ENCODE assay signal across 12 cellular contexts in genomic region chr1:9842073-9842711, GRCh38. TPM values are rescaled to one million over a fixed set of nuclear protein-coding genes. Genes with fewer than 3 reads are reported as not detected.
DNase-seq lines count a peak whose midpoint lies in the region; ATAC-seq, FAIRE-seq and TF ChIP-seq lines count a peak whose summit lies in the region.
"Had no signal": no experiment of that assay in that cellular context is flagged by ENCODE, and none has a peak within 500 bp of the region (broad histone marks: within the 10 kb centered on the region; RNA-seq: fewer than 3 reads in every experiment).

No MANE protein-coding gene starts in this region.

- H3K9me3 ChIP-seq in left ventricle myocardium inferior (replicated peaks): no peaks in the 10 kb centered on the region
- H3K9me3 ChIP-seq: thyroid gland had no signal

- DNase-seq in Right ventricle myocardium superior (peak; percentile 40), left ventricle myocardium inferior (no peak), NCI-H69 (lab: John Stamatoyannopoulos, UW) (peak; percentile 88), fibroblast of the aortic adventitia (ENCODE audit: low read depth) (peak; percentile 39), H54 (ENCODE audit: insufficient read length, low spot score) (no peak), GM13977 (ENCODE audit: low spot score) (no peak)
- no peak for DNase-seq in activated T-cell treated with anti-CD3 and anti-CD28 coated beads, Interleukin-2, amount 50 U/mL, for 48 hours
- DNase-seq: activated CD8-positive, alpha-beta memory T cell treated with anti-CD3 and anti-CD28 coated beads for 24 hours; stimulated activated CD4-positive, alpha-beta T cell treated with anti-CD3 and anti-CD28 coated beads, Interleukin-1b, Interleukin-23, amount 100 ng/mL, for 48 hours; thyroid gland had no signal

- H3K36me3 ChIP-seq in left ventricle myocardium inferior: no peaks in the 10 kb centered on the region
- H3K36me3 ChIP-seq: cardiac muscle cell, thyroid gland had no signal

- no peak overlapping the region for H3K27ac ChIP-seq in left ventricle myocardium inferior (replicated peaks)
- H3K27ac ChIP-seq: cardiac muscle cell, thyroid gland had no signal

- H3K4me1 ChIP-seq in left ventricle myocardium inferior: peaks cover 48% of the 10 kb centered on the region

- FAIRE-seq in H54 (lab: Jason Lieb, UNC): no peak

- no peak for TF ChIP-seq POLR2A in H54 (IDR thresholded peaks at IDR 0.05; ENCODE audit: low read depth, low read length)

- TF ChIP-seq CTCF in left ventricle myocardium inferior (IDR thresholded peaks at IDR 0.05; ENCODE audit: borderline replicate concordance): no peak
- no peak for TF ChIP-seq CTCF in fibroblast of the aortic adventitia (IDR thresholded peaks at IDR 0.05; ENCODE audit: insufficient read depth, low read length)
- no peak for TF ChIP-seq CTCF in GM13977 (IDR thresholded peaks at IDR 0.05; ENCODE audit: extremely low read depth, insufficient read depth, missing control alignments)

- H3K27me3 ChIP-seq in left ventricle myocardium inferior (ENCODE audit: low read depth): no peaks in the 10 kb centered on the region
- H3K27me3 ChIP-seq: cardiac muscle cell, thyroid gland had no signal

- H3K4me3 ChIP-seq in left ventricle myocardium inferior (no peak overlapping the region), fibroblast of the aortic adventitia (ENCODE audit: low read depth, low read length) (no peak overlapping the region)
- H3K4me3 ChIP-seq: cardiac muscle cell, thyroid gland had no signal

- in situ Hi-C loops in GM13977 (cut with MboI; ENCODE audit: low pct_unique_long_range_greater_than_20kb, low sequenced_read_pairs, unreplicated experiment): no loop called here

- ATAC-seq in Right ventricle myocardium superior (ENCODE audit: poor library complexity) (no peak), HG02852 (IDR thresholded peaks at IDR 0.05; ENCODE audit: unreplicated experiment) (no peak)

- intact Hi-C loops in Right ventricle myocardium superior (cut with DNase I) (no loop called here), left ventricle myocardium inferior (cut with micrococcal nuclease) (no loop called here)

RNA-seq across cellular contexts. Expression of gene CLSTN1, which starts 18.4 kb away (rescaled TPM):
- 48.8 TPM for total RNA-seq in Right ventricle myocardium superior
- total RNA-seq in left ventricle myocardium inferior: 63.5 TPM
- total RNA-seq in fibroblast of the aortic adventitia (ENCODE audit: low replicate concordance): 53.0 and 61.5 TPM in 2 replicates

Comparison
In these comparisons a context has a peak if more than half of its experiments do, and no peak if none do; other contexts are left out.
1. DNase-seq: peak in Right ventricle myocardium superior (single experiment), NCI-H69 (single experiment) and fibroblast of the aortic adventitia (single experiment); none in left ventricle myocardium inferior (single experiment), activated T-cell treated with anti-CD3 and anti-CD28 coated beads, Interleukin-2, amount 50 U/mL, for 48 hours (0 of 2), H54 (single experiment) and GM13977 (single experiment).